Comparison of ENCODE assay signal across 1 cellular context in the genomic region with DNA sequence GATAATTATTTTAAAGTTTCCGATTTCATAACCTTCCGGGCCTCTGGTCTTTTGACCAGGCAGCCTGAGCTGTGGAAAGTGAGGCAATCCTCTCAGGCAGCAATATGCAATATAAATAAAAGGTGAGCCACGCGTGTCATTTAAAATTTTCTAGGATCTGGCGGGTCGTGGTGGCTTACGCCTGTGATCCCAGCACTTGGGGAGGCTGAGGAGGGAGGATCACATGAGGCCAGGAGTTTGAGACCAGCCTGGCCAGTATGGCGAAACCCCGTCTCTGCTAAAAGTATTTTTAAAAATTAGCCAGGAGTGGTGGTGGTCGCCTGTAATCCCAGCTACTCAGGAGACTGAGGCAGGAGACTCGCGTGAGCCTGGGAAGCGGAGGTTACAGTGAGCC.
TF ChIP-seq lines count a peak whose summit lies in the region.

No MANE protein-coding gene starts in this region.

TF ChIP-seq in HCT116, 20 proteins besides CTCF, POLR2A, EP300 and RAD21 (continued from another document):
- TF ChIP-seq, protein P1, sequence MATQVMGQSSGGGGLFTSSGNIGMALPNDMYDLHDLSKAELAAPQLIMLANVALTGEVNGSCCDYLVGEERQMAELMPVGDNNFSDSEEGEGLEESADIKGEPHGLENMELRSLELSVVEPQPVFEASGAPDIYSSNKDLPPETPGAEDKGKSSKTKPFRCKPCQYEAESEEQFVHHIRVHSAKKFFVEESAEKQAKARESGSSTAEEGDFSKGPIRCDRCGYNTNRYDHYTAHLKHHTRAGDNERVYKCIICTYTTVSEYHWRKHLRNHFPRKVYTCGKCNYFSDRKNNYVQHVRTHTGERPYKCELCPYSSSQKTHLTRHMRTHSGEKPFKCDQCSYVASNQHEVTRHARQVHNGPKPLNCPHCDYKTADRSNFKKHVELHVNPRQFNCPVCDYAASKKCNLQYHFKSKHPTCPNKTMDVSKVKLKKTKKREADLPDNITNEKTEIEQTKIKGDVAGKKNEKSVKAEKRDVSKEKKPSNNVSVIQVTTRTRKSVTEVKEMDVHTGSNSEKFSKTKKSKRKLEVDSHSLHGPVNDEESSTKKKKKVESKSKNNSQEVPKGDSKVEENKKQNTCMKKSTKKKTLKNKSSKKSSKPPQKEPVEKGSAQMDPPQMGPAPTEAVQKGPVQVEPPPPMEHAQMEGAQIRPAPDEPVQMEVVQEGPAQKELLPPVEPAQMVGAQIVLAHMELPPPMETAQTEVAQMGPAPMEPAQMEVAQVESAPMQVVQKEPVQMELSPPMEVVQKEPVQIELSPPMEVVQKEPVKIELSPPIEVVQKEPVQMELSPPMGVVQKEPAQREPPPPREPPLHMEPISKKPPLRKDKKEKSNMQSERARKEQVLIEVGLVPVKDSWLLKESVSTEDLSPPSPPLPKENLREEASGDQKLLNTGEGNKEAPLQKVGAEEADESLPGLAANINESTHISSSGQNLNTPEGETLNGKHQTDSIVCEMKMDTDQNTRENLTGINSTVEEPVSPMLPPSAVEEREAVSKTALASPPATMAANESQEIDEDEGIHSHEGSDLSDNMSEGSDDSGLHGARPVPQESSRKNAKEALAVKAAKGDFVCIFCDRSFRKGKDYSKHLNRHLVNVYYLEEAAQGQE (IDR thresholded peaks at IDR 0.05; ENCODE audit: low read depth): no peak
- TF ChIP-seq SRF (IDR thresholded peaks at IDR 0.05; ENCODE audit: low read depth): no peak
